8 cellular contexts compared by ENCODE assay signal in the genomic region with DNA sequence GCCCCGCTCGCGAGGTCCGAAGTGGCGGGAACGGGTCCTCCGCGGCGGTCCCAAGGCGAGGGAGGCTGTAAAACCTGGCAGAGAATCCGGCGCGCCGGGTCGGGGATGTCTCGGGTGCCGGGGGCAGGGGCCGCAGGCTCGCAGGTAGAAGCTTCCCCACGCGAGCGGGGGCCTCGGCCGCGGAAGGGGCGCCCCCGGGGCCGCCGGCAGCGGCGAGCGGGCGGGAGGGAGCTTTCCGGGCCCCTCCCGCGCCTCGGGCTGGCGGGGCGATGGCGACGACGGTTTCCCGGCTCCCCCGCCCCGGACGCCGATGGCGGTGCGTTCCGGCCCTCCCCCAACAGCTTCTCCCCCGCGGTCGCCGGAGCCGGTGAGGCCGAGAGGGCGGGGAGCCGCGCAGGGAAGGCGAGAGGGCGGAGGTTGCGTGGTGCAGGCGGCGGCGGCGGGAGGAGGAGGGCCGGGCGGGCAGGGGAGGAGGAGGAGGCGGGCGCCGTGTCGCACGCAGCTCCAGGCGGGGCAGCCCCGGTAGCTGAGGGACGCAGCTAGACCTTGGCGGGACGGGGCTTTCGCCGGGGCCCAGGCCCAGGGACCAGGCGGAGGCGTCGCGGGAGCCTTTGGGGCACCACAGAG. TPM values are rescaled to one million over a fixed set of nuclear protein-coding genes. Genes with fewer than 3 reads are reported as not detected.
A peak's percentile ranks its signal among the peaks of the same experiment; 100 is the strongest.
DNase-seq lines count a peak whose midpoint lies in the region; ATAC-seq and TF ChIP-seq lines count a peak whose summit lies in the region.

A gene (plus strand): TSS at position 507 of the 627 bp plus-strand sequence. CDS start 31,220 bp downstream, outside the sequence.

- in situ Hi-C loops in ACHN (cut with HindIII; ENCODE audit: low pct_ligation_motif_present, low pct_unique_long_range_greater_than_20kb, low sequenced_read_pairs), result no loop called here

- H3K4me3 ChIP-seq in left lung, result peak within 1 kb of the TSS; percentile 74 to 83

- no peaks in the 10 kb centered on the region for H3K9me3 ChIP-seq in left lung

- intact Hi-C loops in left lung (cut with DNase I), result no loop called here

- peak within 1 kb of the TSS; percentile 96 to 99 for H3K27ac ChIP-seq in left lung

- CTCF ChIA-PET in activated CD4-positive, alpha-beta T cell treated with anti-CD3 and anti-CD28 coated beads, Interleukin-2, amount 10 ng/mL, durations not matched to agents 7 days and 5 days (lab: Charles Lee), result interaction anchor here (0.6 to 1.2 kb wide), 3 partner anchors 75 to 201 kb away, joined by 3 read pairs; no protein-coding TSS in a partner anchor

- no peaks in the 10 kb centered on the region for H3K27me3 Mint-ChIP-seq in activated CD4-positive, alpha-beta T cell treated with anti-CD3 and anti-CD28 coated beads, Interleukin-2, amount 10 ng/mL, durations not matched to agents 7 days and 5 days

- no peaks in the 10 kb centered on the region for H3K27me3 ChIP-seq in left lung

- POLR2A ChIA-PET in activated CD4-positive, alpha-beta T cell treated with anti-CD3 and anti-CD28 coated beads, Interleukin-2, amount 10 ng/mL, durations not matched to agents 7 days and 5 days (lab: Charles Lee), result interaction anchor here (1.1 kb wide), 1 partner anchor 8 kb away, joined by 3 read pairs; no protein-coding TSS in a partner anchor

- H3K4me1 Mint-ChIP-seq in activated CD4-positive, alpha-beta T cell treated with anti-CD3 and anti-CD28 coated beads, Interleukin-2, amount 10 ng/mL, durations not matched to agents 7 days and 5 days, result peaks cover 48% of the 10 kb centered on the region

- peak; percentile 44 for ATAC-seq in GM18858 (IDR thresholded peaks at IDR 0.05; ENCODE audit: unreplicated experiment)
- peak; percentile 66 for ATAC-seq in HG03064 (IDR thresholded peaks at IDR 0.05; ENCODE audit: low read depth, unreplicated experiment)
- ATAC-seq in left lung, result peak; percentile 84

- H3K27ac Mint-ChIP-seq in activated CD4-positive, alpha-beta T cell treated with anti-CD3 and anti-CD28 coated beads, Interleukin-2, amount 10 ng/mL, durations not matched to agents 7 days and 5 days, result peak within 1 kb of the TSS; percentile 91

- H3K36me3 ChIP-seq in left lung, result no peaks in the 10 kb centered on the region

- peak within 1 kb of the TSS; percentile 82 for H3K4me3 Mint-ChIP-seq in activated CD4-positive, alpha-beta T cell treated with anti-CD3 and anti-CD28 coated beads, Interleukin-2, amount 10 ng/mL, durations not matched to agents 7 days and 5 days

- peaks cover 25 to 43% of the 10 kb centered on the region in 2 donors for H3K4me1 ChIP-seq in left lung

- no peak for TF ChIP-seq CTCF in left lung (IDR thresholded peaks at IDR 0.05)

- H3K36me3 Mint-ChIP-seq in activated CD4-positive, alpha-beta T cell treated with anti-CD3 and anti-CD28 coated beads, Interleukin-2, amount 10 ng/mL, durations not matched to agents 7 days and 5 days (ENCODE audit: low read depth), result peaks cover 11% of the 10 kb centered on the region

- H3K9me3 Mint-ChIP-seq in activated CD4-positive, alpha-beta T cell treated with anti-CD3 and anti-CD28 coated beads, Interleukin-2, amount 10 ng/mL, durations not matched to agents 7 days and 5 days, result no peaks in the 10 kb centered on the region

- peak; percentile 86 for DNase-seq in ACHN
- peak; percentile 70 for DNase-seq in NCI-H2227 treated with DMSO at 0.1 percent for 48 hours (lab: John Stamatoyannopoulos, UW)
- DNase-seq in activated CD4-positive, alpha-beta T cell treated with anti-CD3 and anti-CD28 coated beads, Interleukin-2, amount 10 ng/mL, durations not matched to agents 7 days and 5 days, result peak; percentile 86
- peak; percentile 32 for DNase-seq in dedifferentiated amniotic fluid mesenchymal stem cell (ENCODE audit: extremely low spot score)
- DNase-seq in left lung, result peak; percentile 90 to 98
- peak; percentile 83 for DNase-seq in stimulated activated CD4-positive, alpha-beta T cell treated with anti-CD3 and anti-CD28 coated beads, Interleukin-4, amount 100 ng/mL, for 24 hours

RNA-seq across cellular contexts. Expression of the gene that starts here (rescaled TPM):
- total RNA-seq in activated CD4-positive, alpha-beta T cell treated with anti-CD3 and anti-CD28 coated beads, Interleukin-2, amount 10 ng/mL, durations not matched to agents 7 days and 5 days, result 10 to 100 TPM; 51.9 to 57.8 TPM
- 10 to 100 TPM; 32.5 to 43.1 TPM for total RNA-seq in left lung

Comparison
In these comparisons a context has a peak if more than half of its experiments do, and no peak if none do; other contexts are left out.
1. Peak in every context shown above with its lines: DNase-seq, ATAC-seq, H3K4me3 ChIP-seq and H3K27ac ChIP-seq.
2. DNase-seq: peak in every context shown above with its lines; median percentile 94 in left lung; 86 in ACHN; 86 in activated CD4-positive, alpha-beta T cell treated with anti-CD3 and anti-CD28 coated beads, Interleukin-2, amount 10 ng/mL, durations not matched to agents 7 days and 5 days; 83 in stimulated activated CD4-positive, alpha-beta T cell treated with anti-CD3 and anti-CD28 coated beads, Interleukin-4, amount 100 ng/mL, for 24 hours; 70 in NCI-H2227 treated with DMSO at 0.1 percent for 48 hours; 32 in dedifferentiated amniotic fluid mesenchymal stem cell.